28 cellular contexts compared by ENCODE assay signal in genomic region chr16:47834485-47835024, GRCh38.
"Had no signal": no experiment of that assay in that cellular context is flagged by ENCODE, and none has a peak within 500 bp of the region (broad histone marks: within the 10 kb centered on the region; RNA-seq: fewer than 3 reads in every experiment).

No MANE protein-coding gene starts in this region.

- H3K79me2 ChIP-seq: parathyroid adenoma had no signal

- H3K27ac ChIP-seq: neural progenitor cell, ovary, parathyroid adenoma, psoas muscle, skin epidermis, spleen, suprapubic skin, testis, tibial artery, transverse colon, upper lobe of right lung, vagina had no signal

- H3K27me3 ChIP-seq: neural progenitor cell, ovary, spleen, suprapubic skin, testis, tibial artery, transverse colon, upper lobe of right lung, vagina had no signal

- H3K9ac ChIP-seq: neural progenitor cell, parathyroid adenoma had no signal

- H3K4me1 ChIP-seq: neural progenitor cell, parathyroid adenoma, psoas muscle, spleen, suprapubic skin, testis, tibial artery, transverse colon, upper lobe of right lung, vagina had no signal

- H3K9me3 ChIP-seq: testis had no signal

- H3K36me3 ChIP-seq: neural progenitor cell, ovary, spleen, suprapubic skin, tibial artery, transverse colon, upper lobe of right lung, vagina had no signal

- H3K4me3 ChIP-seq: neural progenitor cell, ovary, psoas muscle, skin epidermis, smooth muscle cell, spleen, suprapubic skin, testis, tibial artery, transverse colon, upper lobe of right lung, vagina had no signal

- ATAC-seq: natural killer cell; psoas muscle; right cardiac atrium; sciatic nerve; stimulated activated memory B cell treated with anti-CD40 and anti-IgM and Interleukin-4, amounts not matched to agents 10 μg/mL and 1 μg/mL and 100 μg/mL, for 72 hours; stimulated activated naive CD8-positive, alpha-beta T cell treated with anti-CD3 and anti-CD28 coated beads, Interleukin-15, amount 100 ng/mL, for 72 hours; stimulated activated naive CD8-positive, alpha-beta T cell treated with anti-CD3 and anti-CD28 coated beads, Interleukin-15, Interleukin-2, amounts not matched to agents 100 U/mL and 50 U/mL, for 24 hours; upper lobe of right lung had no signal

- DNase-seq: natural killer cell; occipital lobe; ovary; posterior cingulate gyrus; psoas muscle; right cardiac atrium; spleen; stimulated activated CD4-positive, alpha-beta T cell treated with anti-CD3 and anti-CD28 coated beads, Interleukin-12 subunit alpha, Interleukin-12 subunit beta, amount 100 ng/mL, for 4 hours; stimulated activated CD4-positive, alpha-beta T cell treated with anti-CD3 and anti-CD28 coated beads, Interleukin-1b, Interleukin-23, amount 100 ng/mL, for 48 hours; stimulated activated CD4-positive, alpha-beta T cell treated with anti-CD3 and anti-CD28 coated beads, Interleukin-4, amount 100 ng/mL, for 1 hour; stimulated activated CD4-positive, alpha-beta T cell treated with anti-CD3 and anti-CD28 coated beads, Interleukin-4, amount 100 ng/mL, for 4 hours; stimulated activated CD8-positive, alpha-beta memory T cell treated with anti-CD3 and anti-CD28 coated beads, Interleukin-4, amount 100 ng/mL, for 48 hours; stimulated activated naive CD4-positive, alpha-beta T cell; stimulated activated naive CD8-positive, alpha-beta T cell treated with anti-CD3 and anti-CD28 coated beads, Interleukin-15, amount 100 ng/mL, for 72 hours; stimulated activated naive CD8-positive, alpha-beta T cell treated with anti-CD3 and anti-CD28 coated beads, Interleukin-15, Interleukin-2, amounts not matched to agents 100 U/mL and 50 U/mL, for 24 hours; substantia nigra; testis; tibial artery; transverse colon; upper lobe of right lung had no signal

- H3K4me2 ChIP-seq: neural progenitor cell, smooth muscle cell had no signal

- H2AFZ ChIP-seq: neural progenitor cell, parathyroid adenoma had no signal
